In the genomic region with DNA sequence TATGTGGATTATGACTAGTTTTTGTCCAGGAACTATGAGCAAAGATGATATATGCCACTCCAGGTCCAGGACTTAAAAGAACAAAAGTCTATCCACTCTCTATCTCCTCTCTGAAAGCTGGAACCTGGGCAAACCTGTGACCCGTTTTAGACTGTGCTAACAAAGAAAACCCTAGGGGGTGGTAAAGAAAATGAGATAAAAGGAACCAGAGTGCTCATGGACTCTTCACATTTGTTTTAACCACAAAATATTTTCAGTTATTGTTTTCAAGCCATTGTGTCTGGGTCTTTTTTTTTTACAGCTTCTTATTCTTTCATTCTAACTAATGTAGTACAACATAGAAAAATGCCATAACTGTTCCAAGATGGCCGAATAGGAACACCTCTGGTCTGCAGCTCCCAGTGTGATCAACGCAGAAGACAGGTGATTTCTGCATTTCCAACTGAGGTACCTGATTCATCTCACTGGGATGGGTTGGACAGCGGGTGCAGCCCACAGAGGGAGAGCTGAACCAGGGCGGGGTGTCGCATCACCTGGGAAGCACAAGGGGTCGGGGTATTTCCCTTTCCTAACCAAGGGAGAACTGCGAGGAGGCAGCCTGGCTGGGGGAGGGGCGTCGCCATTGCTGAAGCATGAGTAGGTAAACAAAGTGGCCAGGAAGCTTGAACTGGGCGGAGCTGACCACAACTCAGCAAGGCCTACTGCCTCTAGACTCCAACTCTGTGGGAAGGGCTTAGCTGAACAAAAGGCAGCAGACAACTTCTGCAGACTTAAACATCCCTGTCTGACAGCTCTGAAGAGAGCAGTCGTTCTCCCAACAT, we compare ENCODE assay signal across 8 cellular contexts. TPM values are rescaled to one million over a fixed set of nuclear protein-coding genes. Genes with fewer than 3 reads are reported as not detected.
DNase-seq lines count a peak whose midpoint lies in the region; ATAC-seq and TF ChIP-seq lines count a peak whose summit lies in the region.

No MANE protein-coding gene starts in this region.

- no peak for TF ChIP-seq POLR2A in Peyer's patch (IDR thresholded peaks at IDR 0.05)

- TF ChIP-seq CTCF in AG10803 (conservative IDR thresholded peaks at IDR 0.05; ENCODE audit: low read length) (no peak), Peyer's patch (IDR thresholded peaks at IDR 0.05) (no peak), mesothelial cell of epicardium (IDR thresholded peaks at IDR 0.05; ENCODE audit: unreplicated experiment) (no peak)

- H3K4me3 Mint-ChIP-seq in mesothelial cell of epicardium = no peak overlapping the region

- no peaks in the 10 kb centered on the region for H3K27me3 Mint-ChIP-seq in mesothelial cell of epicardium (ENCODE audit: low read depth)

- H3K4me1 ChIP-seq in Peyer's patch = no peaks in the 10 kb centered on the region

- H3K4me1 Mint-ChIP-seq in mesothelial cell of epicardium = peaks cover 1% of the 10 kb centered on the region

- H3K36me3 Mint-ChIP-seq in mesothelial cell of epicardium = peaks cover 47% of the 10 kb centered on the region

- peaks cover 17% of the 10 kb centered on the region for H3K9me3 Mint-ChIP-seq in mesothelial cell of epicardium

- H3K27ac ChIP-seq in Peyer's patch = no peak overlapping the region

- no peaks in the 10 kb centered on the region for H3K36me3 ChIP-seq in Peyer's patch

- no peak overlapping the region for H3K4me3 ChIP-seq in AG10803 (ENCODE audit: low read length)
- H3K4me3 ChIP-seq in Peyer's patch = no peak overlapping the region

- ATAC-seq in GM21390 (IDR thresholded peaks at IDR 0.05; ENCODE audit: unreplicated experiment) = peak; percentile 86
- ATAC-seq in GM21717 (IDR thresholded peaks at IDR 0.05; ENCODE audit: unreplicated experiment) = no peak
- no peak for ATAC-seq in HG03159 (IDR thresholded peaks at IDR 0.05; ENCODE audit: unreplicated experiment)

- no peaks in the 10 kb centered on the region for H3K9me3 ChIP-seq in Peyer's patch

- no peaks in the 10 kb centered on the region for H3K27me3 ChIP-seq in Peyer's patch

- no peak overlapping the region for H3K27ac Mint-ChIP-seq in mesothelial cell of epicardium

- DNase-seq in AG10803 (ENCODE audit: low read depth) = peak; percentile 13
- peak; percentile 35 to 61 (median 49) for DNase-seq in Peyer's patch
- peak; percentile 36 for DNase-seq in glomerular visceral epithelial cell (ENCODE audit: extremely low spot score)
- DNase-seq in activated CD4-positive, alpha-beta T cell treated with anti-CD3 and anti-CD28 coated beads, Interleukin-2, amount 50 U/mL, for 48 hours = no peak
- DNase-seq in mesothelial cell of epicardium (ENCODE audit: low spot score in 2 of 2, unreplicated experiment in 2 of 2) = no peak

RNA-seq across cellular contexts. Expression of gene CHM, which starts 45.1 kb away (rescaled TPM):
- total RNA-seq in Peyer's patch (10 to 100 TPM in 2 of 4 donors, 1 to 10 TPM in 2; 6.2 to 23.2 (median 10.3) TPM), mesothelial cell of epicardium (43.2 to 53.7 TPM (median 47.6 TPM) in 3 replicates)

Comparison
In these comparisons a context has a peak if more than half of its experiments do, and no peak if none do; other contexts are left out.
1. DNase-seq: peak in AG10803 (single experiment), Peyer's patch (3 of 3) and glomerular visceral epithelial cell (single experiment); none in activated CD4-positive, alpha-beta T cell treated with anti-CD3 and anti-CD28 coated beads, Interleukin-2, amount 50 U/mL, for 48 hours (0 of 2) and mesothelial cell of epicardium (0 of 2).